In the genomic region with DNA sequence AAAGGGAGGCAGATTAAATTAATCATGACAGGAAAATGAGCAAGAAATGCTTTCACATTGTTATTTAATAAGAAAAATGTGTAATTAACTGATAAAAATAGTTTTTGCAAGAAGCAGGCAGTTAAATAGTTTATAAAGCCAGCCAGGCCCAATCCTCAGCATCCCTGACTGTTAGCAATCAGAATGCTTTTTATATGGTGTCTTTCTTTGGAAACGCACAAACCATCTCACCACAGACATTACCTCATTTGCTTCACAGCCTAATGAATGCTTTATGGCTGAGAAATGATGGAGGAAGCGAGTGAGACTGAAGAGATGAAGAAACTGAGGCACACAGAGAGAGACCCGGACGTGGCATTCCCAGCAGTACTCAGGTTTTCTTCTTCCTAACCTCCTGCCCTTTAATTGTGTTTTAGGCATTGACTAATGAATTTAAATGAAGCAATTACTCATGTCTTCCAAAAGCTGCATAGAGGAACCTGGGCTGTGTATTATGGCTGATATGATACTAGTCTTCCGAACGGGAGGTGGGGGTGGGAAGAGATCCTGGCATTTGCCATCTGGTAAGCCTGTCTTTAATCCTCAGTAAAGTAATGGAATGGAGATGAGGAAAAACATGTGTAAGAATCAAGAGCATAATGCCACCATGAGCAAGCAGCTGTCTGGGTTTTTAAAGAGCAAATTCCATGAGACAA, we compare ENCODE assay signal across 15 cellular contexts.
"Had no signal": no experiment of that assay in that cellular context is flagged by ENCODE, and none has a peak within 500 bp of the region (broad histone marks: within the 10 kb centered on the region; RNA-seq: fewer than 3 reads in every experiment).

No MANE protein-coding gene starts in this region.

- H3K27ac Mint-ChIP-seq: endodermal cell; naive thymus-derived CD4-positive, alpha-beta T cell; type B pancreatic cell had no signal

- H3K36me3 ChIP-seq: right atrium auricular region, suprapubic skin had no signal

- H3K27me3 Mint-ChIP-seq: type B pancreatic cell had no signal

- H3K9me3 ChIP-seq: suprapubic skin had no signal

- DNase-seq: activated CD4-positive, alpha-beta T cell treated with anti-CD3 and anti-CD28 coated beads, Interleukin-2, amount 50 U/mL, for 1 hour; activated CD8-positive, alpha-beta memory T cell treated with anti-CD3 and anti-CD28 coated beads for 24 hours; dermis blood vessel endothelial cell; endodermal cell; erythroblast; islet precursor cell; naive thymus-derived CD4-positive, alpha-beta T cell; small intestine; stimulated activated CD4-positive, alpha-beta T cell treated with anti-CD3 and anti-CD28 coated beads, Interleukin-4, amount 100 ng/mL, for 4 hours; stimulated activated CD8-positive, alpha-beta memory T cell treated with anti-CD3 and anti-CD28 coated beads, Interleukin-4, amount 100 ng/mL, for 48 hours; stimulated activated naive CD4-positive, alpha-beta T cell treated with Interleukin-2 at 50 U/mL for 16 hours had no signal

- H3K4me1 ChIP-seq: right atrium auricular region had no signal

- H3K36me3 Mint-ChIP-seq: naive thymus-derived CD4-positive, alpha-beta T cell; type B pancreatic cell had no signal

- H3K27me3 ChIP-seq: right atrium auricular region, suprapubic skin had no signal

- H3K4me3 ChIP-seq: right atrium auricular region, suprapubic skin had no signal

- H3K4me3 Mint-ChIP-seq: endodermal cell; naive thymus-derived CD4-positive, alpha-beta T cell; type B pancreatic cell had no signal

- H3K27ac ChIP-seq: right atrium auricular region, suprapubic skin had no signal

- ATAC-seq: activated CD4-positive, CD25-positive, alpha-beta regulatory T cell treated with anti-CD3 and anti-CD28 coated beads, Interleukin-2, amount 50 U/mL, for 24 hours; naive thymus-derived CD4-positive, alpha-beta T cell had no signal
